30 cellular contexts compared by ENCODE assay signal in the genomic region with DNA sequence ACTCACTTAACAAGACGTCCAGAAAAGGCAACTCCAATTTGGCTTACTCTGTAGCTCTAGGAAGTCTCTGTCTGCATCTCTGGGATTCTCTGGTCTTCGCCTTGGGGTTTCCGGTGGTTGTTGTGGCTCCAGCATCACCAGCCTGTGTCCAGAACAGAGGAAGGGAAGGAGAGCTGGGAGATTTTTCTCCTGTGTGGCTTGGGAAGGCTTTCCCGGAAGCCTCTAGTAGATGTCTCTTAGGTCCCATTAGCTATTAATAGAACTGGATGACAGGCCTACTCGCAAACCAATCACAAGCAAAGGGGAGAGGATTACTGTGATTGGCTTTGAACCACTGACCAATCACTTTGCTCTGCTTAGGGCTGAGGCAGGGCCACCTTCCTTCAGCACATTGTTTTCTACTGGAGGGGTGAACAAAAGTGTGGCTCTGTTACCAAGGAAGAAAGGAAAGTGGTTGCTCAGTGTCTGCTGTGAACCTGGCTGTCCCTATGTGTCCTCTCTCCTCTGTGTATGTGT.
"Had no signal": no experiment of that assay in that cellular context is flagged by ENCODE, and none has a peak within 500 bp of the region (broad histone marks: within the 10 kb centered on the region; RNA-seq: fewer than 3 reads in every experiment).

No MANE protein-coding gene starts in this region.

- H3K9me3 ChIP-seq: colonic mucosa, prostate gland, thyroid gland had no signal

- H3K27ac ChIP-seq: colonic mucosa, dorsolateral prefrontal cortex, left lung, prostate gland, right atrium auricular region, thyroid gland, upper lobe of right lung had no signal

- H3K27me3 ChIP-seq: breast epithelium, colonic mucosa, hepatocyte, left lung, right atrium auricular region, thyroid gland, upper lobe of right lung had no signal

- H3K79me2 ChIP-seq: hepatocyte had no signal

- DNase-seq: activated B cell treated with CpG ODN at 0.5 μM for 24 hours; activated CD4-positive, alpha-beta T cell treated with anti-CD3 and anti-CD28 coated beads for 36 hours; activated CD4-positive, alpha-beta T cell treated with anti-CD3 and anti-CD28 coated beads, Interleukin-2, amount 50 U/mL, for 4 hours; activated CD8-positive, alpha-beta memory T cell treated with anti-CD3 and anti-CD28 coated beads for 24 hours; activated CD8-positive, alpha-beta memory T cell treated with anti-CD3 and anti-CD28 coated beads, Interleukin-2, amount 50 U/mL, for 4 hours; activated naive CD4-positive, alpha-beta T cell treated with Interleukin-2 at 50 U/mL for 16 hours; activated naive CD8-positive, alpha-beta T cell treated with anti-CD3 and anti-CD28 coated beads for 36 hours; activated T-cell treated with anti-CD3 and anti-CD28 coated beads, Interleukin-2, amount 50 U/mL, for 24 hours; colonic mucosa; dorsolateral prefrontal cortex; effector memory CD8-positive, alpha-beta T cell; foreskin melanocyte; immature natural killer cell; kidney glomerular epithelial cell; left lung; naive thymus-derived CD4-positive, alpha-beta T cell; stimulated activated CD4-positive, alpha-beta T cell treated with anti-CD3 and anti-CD28 coated beads, Interleukin-12 subunit alpha, Interleukin-12 subunit beta, amount 100 ng/mL, for 4 hours; stimulated activated CD4-positive, alpha-beta T cell treated with anti-CD3 and anti-CD28 coated beads, Interleukin-4, amount 100 ng/mL, for 4 hours; substantia nigra; T-helper 9 cell; thyroid gland; upper lobe of right lung had no signal

- H3K4me2 ChIP-seq: hepatocyte had no signal

- ATAC-seq: activated CD4-positive, alpha-beta T cell treated with anti-CD3 and anti-CD28 coated beads for 36 hours; activated T-helper 17 cell treated with anti-CD3 and anti-CD28 coated beads, Interleukin-2, amount 50 U/mL, for 72 hours; effector memory CD8-positive, alpha-beta T cell; esophagus mucosa; left lung; naive thymus-derived CD4-positive, alpha-beta T cell had no signal

- H3K4me3 ChIP-seq: breast epithelium, colonic mucosa, dorsolateral prefrontal cortex, hepatocyte, left lung, lung, prostate gland, right atrium auricular region, thyroid gland, upper lobe of right lung had no signal

- H2AFZ ChIP-seq: hepatocyte had no signal

- H3K4me1 ChIP-seq: breast epithelium, colonic mucosa, left lung, right atrium auricular region, thyroid gland, upper lobe of right lung had no signal

- H3K36me3 ChIP-seq: breast epithelium, colonic mucosa, left lung, prostate gland, right atrium auricular region, thyroid gland, upper lobe of right lung had no signal

- FAIRE-seq: endothelial cell of umbilical vein had no signal
